ENCODE assay signal across 1 cellular context in the genomic region with DNA sequence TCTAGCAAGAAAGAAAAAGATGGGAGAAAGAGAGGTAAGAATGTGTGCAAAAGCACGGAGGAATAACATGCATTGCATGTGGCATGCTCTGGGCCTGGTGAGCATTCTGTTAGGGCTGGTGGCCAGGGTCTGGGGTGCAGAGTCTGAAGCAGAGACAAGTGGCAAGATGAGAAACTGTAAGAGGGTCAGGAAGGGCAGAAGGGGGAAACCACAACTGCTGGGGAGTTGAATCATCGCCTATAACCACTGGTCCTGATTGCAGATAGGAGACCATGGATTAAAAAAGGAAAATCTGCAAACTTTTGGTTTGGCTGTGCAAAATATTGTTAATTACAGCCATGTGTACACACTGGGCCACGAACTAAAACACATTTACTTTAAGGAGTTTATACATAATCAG.
TF ChIP-seq lines count a peak whose summit lies in the region.

No MANE protein-coding gene starts in this region.

TF ChIP-seq in K562, 482 proteins besides CTCF, POLR2A, EP300 and RAD21 (continued from another document):
- TF ChIP-seq POLR3A (IDR thresholded peaks at IDR 0.05; ENCODE audit: borderline replicate concordance, extremely low read depth, insufficient read depth, insufficient read length) (no peak), FOSL1 (tag; conservative IDR thresholded peaks at IDR 0.05) (peak; percentile 52; the same call in 1 of the 2 replicates), PURB (CRISPR knock-in tag; IDR thresholded peaks at IDR 0.05; ENCODE audit: low read depth) (no peak), ZNF778 (CRISPR knock-in tag; IDR thresholded peaks at IDR 0.05) (no peak), PHF20 (IDR thresholded peaks at IDR 0.05; ENCODE audit: partially characterized antibody) (no peak), KDM1A (IDR thresholded peaks at IDR 0.05) (peak; percentile 83 to 92), GABPB1 (CRISPR knock-in tag; IDR thresholded peaks at IDR 0.05) (no peak), RCOR1 (IDR thresholded peaks at IDR 0.05; ENCODE audit: borderline replicate concordance in 1 of 2, low read depth in 2 of 2, low read length in 2 of 2) (peak in 1 of 2 experiments; percentile 57; a peak in 1 of 4 replicates), MED1 (CRISPR knock-in tag; IDR thresholded peaks at IDR 0.05; ENCODE audit: borderline replicate concordance) (no peak), RFX5 (IDR thresholded peaks at IDR 0.05; ENCODE audit: low read depth, low read length) (no peak), HDAC1 (IDR thresholded peaks at IDR 0.05) (0 out of 4 replicates have a peak, but pooled peaks of 1 of the 2 experiments have one; percentile 26)
- TF ChIP-seq, protein P1, sequence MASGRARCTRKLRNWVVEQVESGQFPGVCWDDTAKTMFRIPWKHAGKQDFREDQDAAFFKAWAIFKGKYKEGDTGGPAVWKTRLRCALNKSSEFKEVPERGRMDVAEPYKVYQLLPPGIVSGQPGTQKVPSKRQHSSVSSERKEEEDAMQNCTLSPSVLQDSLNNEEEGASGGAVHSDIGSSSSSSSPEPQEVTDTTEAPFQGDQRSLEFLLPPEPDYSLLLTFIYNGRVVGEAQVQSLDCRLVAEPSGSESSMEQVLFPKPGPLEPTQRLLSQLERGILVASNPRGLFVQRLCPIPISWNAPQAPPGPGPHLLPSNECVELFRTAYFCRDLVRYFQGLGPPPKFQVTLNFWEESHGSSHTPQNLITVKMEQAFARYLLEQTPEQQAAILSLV (tag; IDR thresholded peaks at IDR 0.05), result no peak
- TF ChIP-seq, protein P2, sequence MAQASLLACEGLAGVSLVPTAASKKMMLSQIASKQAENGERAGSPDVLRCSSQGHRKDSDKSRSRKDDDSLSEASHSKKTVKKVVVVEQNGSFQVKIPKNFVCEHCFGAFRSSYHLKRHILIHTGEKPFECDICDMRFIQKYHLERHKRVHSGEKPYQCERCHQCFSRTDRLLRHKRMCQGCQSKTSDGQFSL (CRISPR knock-in tag; IDR thresholded peaks at IDR 0.05), result no peak
- TF ChIP-seq, protein P2 (tag; IDR thresholded peaks at IDR 0.05), result no peak
- TF ChIP-seq, protein P3, sequence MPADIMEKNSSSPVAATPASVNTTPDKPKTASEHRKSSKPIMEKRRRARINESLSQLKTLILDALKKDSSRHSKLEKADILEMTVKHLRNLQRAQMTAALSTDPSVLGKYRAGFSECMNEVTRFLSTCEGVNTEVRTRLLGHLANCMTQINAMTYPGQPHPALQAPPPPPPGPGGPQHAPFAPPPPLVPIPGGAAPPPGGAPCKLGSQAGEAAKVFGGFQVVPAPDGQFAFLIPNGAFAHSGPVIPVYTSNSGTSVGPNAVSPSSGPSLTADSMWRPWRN (IDR thresholded peaks at IDR 0.05; ENCODE audit: low read depth), result no peak
